Comparison of ENCODE assay signal across 10 cellular contexts in genomic region chr21:43767980-43768867, GRCh38. TPM values are rescaled to one million over a fixed set of nuclear protein-coding genes. Genes with fewer than 3 reads are reported as not detected.
DNase-seq lines count a peak whose midpoint lies in the region; ATAC-seq and TF ChIP-seq lines count a peak whose summit lies in the region.
"Had no signal": no experiment of that assay in that cellular context is flagged by ENCODE, and none has a peak within 500 bp of the region (broad histone marks: within the 10 kb centered on the region; RNA-seq: fewer than 3 reads in every experiment).

No MANE protein-coding gene starts in this region.

- peak overlapping the region; percentile 77 for H3K27ac ChIP-seq in HUES64 (ENCODE audit: low read depth, low read length)
- H3K27ac ChIP-seq in coronary artery: peak overlapping the region in 1 of 2 donors; percentile 62
- H3K27ac ChIP-seq in lung (ENCODE audit: low read depth in 1 of 2, low read length in 1 of 2): peak overlapping the region in 1 of 2 donors; percentile 46

- H3K4me1 ChIP-seq in HUES64 (ENCODE audit: insufficient read depth, low read length): peaks cover 29% of the 10 kb centered on the region
- peaks cover 0 to 7% of the 10 kb centered on the region in 2 donors for H3K4me1 ChIP-seq in lung (ENCODE audit: control insufficient read depth in 2 of 2, insufficient read depth in 2 of 2, low read length in 2 of 2)

- H3K9ac ChIP-seq in HUES64 (ENCODE audit: low read depth, low read length): peak overlapping the region; percentile 54

- DNase-seq in 8988T: peak; percentile 34
- no peak for DNase-seq in coronary artery (ENCODE audit: low spot score)
- DNase-seq in lung (ENCODE audit: low spot score): peak; percentile 78
- DNase-seq in stimulated activated CD4-positive, alpha-beta T cell treated with anti-CD3 and anti-CD28 coated beads, Interleukin-4, amount 100 ng/mL, for 24 hours: no peak
- no peak for DNase-seq in NCI-H1048 (lab: John Stamatoyannopoulos, UW)
- no peak for DNase-seq in epidermal melanocyte (ENCODE audit: insufficient read length, low spot score)
- DNase-seq: GDM1, NCI-H1436 treated with DMSO at 0.1 percent for 48 hours had no signal

- H3K9me3 ChIP-seq in HUES64 (ENCODE audit: insufficient read depth, low read depth, low read length): no peaks in the 10 kb centered on the region
- no peaks in the 10 kb centered on the region for H3K9me3 ChIP-seq in lung (ENCODE audit: control insufficient read depth in 2 of 2, insufficient read depth in 1 of 2, low read length in 1 of 2)

- ATAC-seq in lung (ENCODE audit: insufficient read depth, low FRiP score) (peak; percentile 76), GM18498 (IDR thresholded peaks at IDR 0.05; ENCODE audit: unreplicated experiment) (no peak)

- H3K27me3 ChIP-seq in HUES64 (ENCODE audit: insufficient read depth, low read length) (no peaks in the 10 kb centered on the region), lung (ENCODE audit: control insufficient read depth, insufficient read depth) (no peaks in the 10 kb centered on the region)

- no peak overlapping the region for H3K4me3 ChIP-seq in HUES64 (ENCODE audit: low read length)
- peak overlapping the region; percentile 6 for H3K4me3 ChIP-seq in coronary artery
- H3K4me3 ChIP-seq in lung: no peak overlapping the region

- WGBS in HUES64: 73% methylated on average over 34 of the region's 34 CpGs
- WGBS in lung, 2 donors: 57 to 63% methylated on average over 29 to 34 of the region's 34 CpGs

- H3K36me3 ChIP-seq in HUES64 (ENCODE audit: insufficient read depth, low read length): peaks cover 5% of the 10 kb centered on the region
- H3K36me3 ChIP-seq in lung (ENCODE audit: control insufficient read depth in 2 of 2, insufficient read depth in 2 of 2, low read length in 2 of 2): peaks cover 0 to 4% of the 10 kb centered on the region in 2 donors

- TF ChIP-seq CTCF in coronary artery (IDR thresholded peaks at IDR 0.05) (no peak), lung (IDR thresholded peaks at IDR 0.05; ENCODE audit: control extremely low read depth, extremely low read depth) (no peak)

RNA-seq across cellular contexts. Expression of gene CSTB, which starts 7.9 kb away (rescaled TPM):
- 45.6 TPM for polyA plus RNA-seq in HUES64 (2013, experiment 1 of 2)
- 48.2 TPM for polyA plus RNA-seq in HUES64 (2013, experiment 2 of 2)
- total RNA-seq in lung: 100 to 1,000 TPM in 1 of 2 donors, 10 to 100 TPM in 1; 33.2 to 140 TPM
- 100 to 1,000 TPM; 222 to 263 TPM for polyA plus RNA-seq in lung

RNA-seq across cellular contexts. Expression of gene RRP1, which starts 21.2 kb away (rescaled TPM):
- polyA plus RNA-seq in HUES64 (2013, experiment 1 of 2): 39.5 TPM
- 29.7 TPM for polyA plus RNA-seq in HUES64 (2013, experiment 2 of 2)
- 10 to 100 TPM; 23.0 to 26.7 TPM for total RNA-seq in lung
- polyA plus RNA-seq in lung: 10 to 100 TPM; 15.8 to 15.9 TPM

RNA-seq across cellular contexts. Expression of gene PDXK, which starts 49.3 kb away (rescaled TPM):
- 31.3 TPM for polyA plus RNA-seq in HUES64 (2013, experiment 1 of 2)
- 38.0 TPM for polyA plus RNA-seq in HUES64 (2013, experiment 2 of 2)
- total RNA-seq in lung: 100 to 1,000 TPM in 1 of 2 donors, 10 to 100 TPM in 1; 62.7 to 276 TPM
- 100 to 1,000 TPM; 134 to 181 TPM for polyA plus RNA-seq in lung

Comparison
In these comparisons a context has a peak if more than half of its experiments do, and no peak if none do; other contexts are left out.
1. DNase-seq: peak in 8988T (single experiment) and lung (single experiment); none in coronary artery (single experiment), stimulated activated CD4-positive, alpha-beta T cell treated with anti-CD3 and anti-CD28 coated beads, Interleukin-4, amount 100 ng/mL, for 24 hours (single experiment), NCI-H1048 (single experiment) and epidermal melanocyte (single experiment).